10 cellular contexts compared by ENCODE assay signal in genomic region chr3:177830411-177830849, GRCh38.
DNase-seq lines count a peak whose midpoint lies in the region; ATAC-seq and TF ChIP-seq lines count a peak whose summit lies in the region.
"Had no signal": no experiment of that assay in that cellular context is flagged by ENCODE, and none has a peak within 500 bp of the region (broad histone marks: within the 10 kb centered on the region; RNA-seq: fewer than 3 reads in every experiment).

No MANE protein-coding gene starts in this region.

- POLR2A ChIA-PET in PC-3 (lab: Charles Lee; ENCODE audit: unreplicated experiment): no interaction called here

- H3K27ac Mint-ChIP-seq in stimulated activated effector memory CD8-positive, alpha-beta T cell treated with anti-CD3 and anti-CD28 coated beads, Interleukin-12 subunit alpha, Interleukin-12 subunit beta, amount 100 ng/mL, for 72 hours: no peak overlapping the region

- H3K4me1 Mint-ChIP-seq in stimulated activated effector memory CD8-positive, alpha-beta T cell treated with anti-CD3 and anti-CD28 coated beads, Interleukin-12 subunit alpha, Interleukin-12 subunit beta, amount 100 ng/mL, for 72 hours: peaks cover 17% of the 10 kb centered on the region

- no peak overlapping the region for H3K4me2 ChIP-seq in PC-3 (ENCODE audit: low read length)

- no peaks in the 10 kb centered on the region for H3K79me2 ChIP-seq in PC-3 (ENCODE audit: low read length)

- H2AFZ ChIP-seq in PC-3 (ENCODE audit: low read length): no peak overlapping the region

- CTCF ChIA-PET in PC-3 (lab: Charles Lee): no interaction called here

- H3K4me3 ChIP-seq in HFF-Myc (replicated peaks; ENCODE audit: low read depth, low read length): no peak overlapping the region
- H3K4me3 ChIP-seq in PC-3 (ENCODE audit: low read length): no peak overlapping the region

- H3K4me1 ChIP-seq in PC-3 (ENCODE audit: insufficient read depth, low read length) (peaks cover 39% of the 10 kb centered on the region), foreskin keratinocyte (peaks cover 21% of the 10 kb centered on the region)

- no peaks in the 10 kb centered on the region for H3K27me3 ChIP-seq in PC-3 (ENCODE audit: low read length)
- no peaks in the 10 kb centered on the region for H3K27me3 ChIP-seq in foreskin keratinocyte

- no TSS peak for BruUV-seq in PC-3 (replicated peaks; lab: Mats Ljungman, UMichigan)

- no peaks in the 10 kb centered on the region for H3K9me2 ChIP-seq in PC-3 (replicated peaks; ENCODE audit: low read length)

- intact Hi-C loops in PC-3 (cut with micrococcal nuclease): loop anchor here (10.0 kb wide), 1 partner anchor 234 kb away; no protein-coding TSS in a partner anchor

- no peaks in the 10 kb centered on the region for H3K36me3 Mint-ChIP-seq in stimulated activated effector memory CD8-positive, alpha-beta T cell treated with anti-CD3 and anti-CD28 coated beads, Interleukin-12 subunit alpha, Interleukin-12 subunit beta, amount 100 ng/mL, for 72 hours

- no peaks in the 10 kb centered on the region for H3K36me3 ChIP-seq in PC-3 (ENCODE audit: low read depth, low read length)

- DNase-seq in HFF-Myc (ENCODE audit: extremely low read depth, low read depth) (peak; percentile 56), PC-3 (peak; percentile 31), foreskin keratinocyte (peak; percentile 55 to 59), NCI-H345 (lab: John Stamatoyannopoulos, UW) (no peak), epidermal melanocyte (ENCODE audit: insufficient read length, low spot score) (no peak), GF-D8 (lab: John Stamatoyannopoulos, UW) (no peak)
- no peak for DNase-seq in stimulated activated effector memory CD8-positive, alpha-beta T cell treated with anti-CD3 and anti-CD28 coated beads, Interleukin-12 subunit alpha, Interleukin-12 subunit beta, amount 100 ng/mL, for 72 hours (ENCODE audit: low spot score in 2 of 2)
- DNase-seq: amygdala, NCI-H2171 had no signal

- H3K9me3 ChIP-seq in PC-3 (ENCODE audit: low read length): no peaks in the 10 kb centered on the region

- ATAC-seq in PC-3 (no peak), foreskin keratinocyte (peak; percentile 48), HG02610 (IDR thresholded peaks at IDR 0.05; ENCODE audit: unreplicated experiment) (no peak)
- peak; percentile 71 for ATAC-seq in stimulated activated effector memory CD8-positive, alpha-beta T cell treated with anti-CD3 and anti-CD28 coated beads, Interleukin-12 subunit alpha, Interleukin-12 subunit beta, amount 100 ng/mL, for 72 hours

- H3K27ac ChIP-seq in PC-3 (ENCODE audit: low read length) (no peak overlapping the region), foreskin keratinocyte (no peak overlapping the region)

- no peaks in the 10 kb centered on the region for H4K20me1 ChIP-seq in PC-3 (ENCODE audit: low read length)

- H3K9me3 Mint-ChIP-seq in stimulated activated effector memory CD8-positive, alpha-beta T cell treated with anti-CD3 and anti-CD28 coated beads, Interleukin-12 subunit alpha, Interleukin-12 subunit beta, amount 100 ng/mL, for 72 hours: no peaks in the 10 kb centered on the region

- no peak for TF ChIP-seq CTCF in HFF-Myc (IDR thresholded peaks at IDR 0.05; ENCODE audit: low read depth, low read length, missing control alignments)
- no peak for TF ChIP-seq CTCF in PC-3 (conservative IDR thresholded peaks at IDR 0.05; ENCODE audit: low read depth, low read length)
- no peak for TF ChIP-seq CTCF in foreskin keratinocyte (conservative IDR thresholded peaks at IDR 0.05)

- H3K4me3 Mint-ChIP-seq in stimulated activated effector memory CD8-positive, alpha-beta T cell treated with anti-CD3 and anti-CD28 coated beads, Interleukin-12 subunit alpha, Interleukin-12 subunit beta, amount 100 ng/mL, for 72 hours: no peak overlapping the region

- H3F3A ChIP-seq in PC-3 (ENCODE audit: low read length, unreplicated experiment): no peaks in the 10 kb centered on the region

- no peak overlapping the region for H3K9ac ChIP-seq in PC-3 (ENCODE audit: low read length)

Comparison
In these comparisons a context has a peak if more than half of its experiments do, and no peak if none do; other contexts are left out.
1. DNase-seq: peak in HFF-Myc (single experiment), PC-3 (single experiment) and foreskin keratinocyte (2 of 2); none in stimulated activated effector memory CD8-positive, alpha-beta T cell treated with anti-CD3 and anti-CD28 coated beads, Interleukin-12 subunit alpha, Interleukin-12 subunit beta, amount 100 ng/mL, for 72 hours (0 of 2), NCI-H345 (single experiment), epidermal melanocyte (single experiment) and GF-D8 (single experiment).
2. ATAC-seq: peak in foreskin keratinocyte (single experiment) and stimulated activated effector memory CD8-positive, alpha-beta T cell treated with anti-CD3 and anti-CD28 coated beads, Interleukin-12 subunit alpha, Interleukin-12 subunit beta, amount 100 ng/mL, for 72 hours (single experiment); none in PC-3 (single experiment) and HG02610 (single experiment).